16 cellular contexts compared by ENCODE assay signal in genomic region chr17:59669944-59670343, GRCh38. TPM values are rescaled to one million over a fixed set of nuclear protein-coding genes. Genes with fewer than 3 reads are reported as not detected.
A peak's percentile ranks its signal among the peaks of the same experiment; 100 is the strongest.
DNase-seq lines count a peak whose midpoint lies in the region; ATAC-seq, FAIRE-seq and TF ChIP-seq lines count a peak whose summit lies in the region.
"Had no signal": no experiment of that assay in that cellular context is flagged by ENCODE, and none has a peak within 500 bp of the region (broad histone marks: within the 10 kb centered on the region; RNA-seq: fewer than 3 reads in every experiment).

No MANE protein-coding gene starts in this region.

- H3K36me3 Mint-ChIP-seq in CD8-positive, alpha-beta memory T cell = peaks cover 0 to 88% (median 6%) of the 10 kb centered on the region in 3 donors
- H3K36me3 Mint-ChIP-seq in activated CD8-positive, alpha-beta T cell treated with anti-CD3 and anti-CD28 coated beads for 36 hours (ENCODE audit: low read depth) = peaks cover 37% of the 10 kb centered on the region

- no peak for TF ChIP-seq POLR2A in A549 (IDR thresholded peaks at IDR 0.05; ENCODE audit: low read length)

- peak overlapping the region; percentile 28 to 84 (median 50) for H3K27ac Mint-ChIP-seq in CD8-positive, alpha-beta memory T cell
- H3K27ac Mint-ChIP-seq in activated CD8-positive, alpha-beta T cell treated with anti-CD3 and anti-CD28 coated beads for 36 hours = peak overlapping the region; percentile 78

- POLR2A ChIA-PET in A549 (lab: Yijun Ruan, JAX) = interaction anchor here (0.8 to 1.1 kb wide), 2 partner anchors 51 kb away, joined by 3 to 6 read pairs; partner anchors contain the start of gene CLTC
- POLR2A ChIA-PET in CD8-positive, alpha-beta memory T cell (lab: Charles Lee) = no interaction called here
- POLR2A ChIA-PET in activated CD8-positive, alpha-beta T cell treated with anti-CD3 and anti-CD28 coated beads for 36 hours (lab: Charles Lee) = no interaction called here

- TF ChIP-seq CTCF in A549 (IDR thresholded peaks at IDR 0.05) = no peak
- no peak for TF ChIP-seq CTCF in activated CD8-positive, alpha-beta T cell treated with anti-CD3 and anti-CD28 coated beads for 36 hours (IDR thresholded peaks at IDR 0.05)

- DNase-seq in A549 (ENCODE audit: low read depth in 1 of 2, low spot score in 1 of 2) (no peak), NCI-H69 (lab: John Stamatoyannopoulos, UW) (no peak), HK-2 (ENCODE audit: unreplicated experiment) (no peak), H7 (no peak)
- no peak for DNase-seq in CD8-positive, alpha-beta memory T cell
- DNase-seq in activated CD8-positive, alpha-beta T cell treated with anti-CD3 and anti-CD28 coated beads for 36 hours = no peak
- DNase-seq: activated effector memory CD4-positive, alpha-beta T cell treated with anti-CD3 and anti-CD28 coated beads, Interleukin-2, amount 50 U/mL, for 16 hours; GDM1; KG1; lower lobe of right lung; NCI-H1694 treated with DMSO at 0.1 percent for 48 hours; NCI-H82; pancreas; stimulated activated CD4-positive, alpha-beta T cell treated with anti-CD3 and anti-CD28 coated beads, Interleukin-1b, Interleukin-23, amount 100 ng/mL, for 48 hours had no signal

- no peak for FAIRE-seq in A549 (lab: Jason Lieb, UNC)

- H3K4me1 Mint-ChIP-seq in CD8-positive, alpha-beta memory T cell = peaks cover 8 to 25% (median 13%) of the 10 kb centered on the region in 3 donors
- peaks cover 31% of the 10 kb centered on the region for H3K4me1 Mint-ChIP-seq in activated CD8-positive, alpha-beta T cell treated with anti-CD3 and anti-CD28 coated beads for 36 hours (ENCODE audit: low read depth)

- no peak for TF ChIP-seq RAD21 in A549 (conservative IDR thresholded peaks at IDR 0.05 in 1 of 2, IDR thresholded peaks at IDR 0.05 in 1 of 2)

- peaks cover 54% of the 10 kb centered on the region for H3K4me1 ChIP-seq in A549
- no peaks in the 10 kb centered on the region for H3K4me1 ChIP-seq in CD8-positive, alpha-beta memory T cell (ENCODE audit: insufficient read depth, low read length)
- H3K4me1 ChIP-seq in mucosa of rectum (ENCODE audit: control insufficient read depth in 2 of 2, insufficient read depth in 2 of 2, low read length in 2 of 2) = peaks cover 43 to 55% of the 10 kb centered on the region in 2 donors

- H3K9me3 Mint-ChIP-seq in CD8-positive, alpha-beta memory T cell = no peaks in the 10 kb centered on the region
- H3K9me3 Mint-ChIP-seq in activated CD8-positive, alpha-beta T cell treated with anti-CD3 and anti-CD28 coated beads for 36 hours = no peaks in the 10 kb centered on the region

- 92% methylated on average over 1 of the region's 1 CpG for WGBS in A549 (ENCODE audit: missing lambda C conversion rate)

- peak overlapping the region; percentile 71 for H3K4me2 ChIP-seq in A549

- H3K36me3 ChIP-seq in CD8-positive, alpha-beta memory T cell (ENCODE audit: insufficient read depth, low read length) = peaks cover 60% of the 10 kb centered on the region
- H3K36me3 ChIP-seq in mucosa of rectum (ENCODE audit: control insufficient read depth in 2 of 2, insufficient read depth in 2 of 2, low read length in 2 of 2) = peaks cover 46 to 62% of the 10 kb centered on the region in 2 donors
- H3K36me3 ChIP-seq in H7 (replicated peaks; ENCODE audit: control insufficient read depth, insufficient read depth, low read length) = peaks cover 20% of the 10 kb centered on the region

- no peak overlapping the region for H3K4me3 Mint-ChIP-seq in CD8-positive, alpha-beta memory T cell
- no peak overlapping the region for H3K4me3 Mint-ChIP-seq in activated CD8-positive, alpha-beta T cell treated with anti-CD3 and anti-CD28 coated beads for 36 hours

- no peak for TF ChIP-seq EP300 in A549 (IDR thresholded peaks at IDR 0.05)

- no peak overlapping the region for H3K9ac ChIP-seq in mucosa of rectum (ENCODE audit: low read depth in 1 of 2, low read length in 2 of 2)

- no peak for ATAC-seq in A549
- no peak for ATAC-seq in activated CD8-positive, alpha-beta T cell treated with anti-CD3 and anti-CD28 coated beads for 36 hours
- ATAC-seq in HG03280 (IDR thresholded peaks at IDR 0.05; ENCODE audit: unreplicated experiment) = no peak
- ATAC-seq: lower lobe of right lung, pancreas had no signal

- intact Hi-C loops in activated CD8-positive, alpha-beta T cell treated with anti-CD3 and anti-CD28 coated beads for 36 hours (cut with micrococcal nuclease) = loop anchor here (5.0 kb wide), 1 partner anchor 32 kb away; no protein-coding TSS in a partner anchor

- CTCF ChIA-PET in A549 (lab: Yijun Ruan, JAX) = interaction anchor here (1.6 kb wide), 1 partner anchor 15 kb away, joined by 4 read pairs; no protein-coding TSS in a partner anchor
- CTCF ChIA-PET in CD8-positive, alpha-beta memory T cell (lab: Charles Lee) = interaction anchor here (2.0 kb wide), 1 partner anchor 9 kb away, joined by 4 read pairs; no protein-coding TSS in a partner anchor
- CTCF ChIA-PET in activated CD8-positive, alpha-beta T cell treated with anti-CD3 and anti-CD28 coated beads for 36 hours (lab: Charles Lee) = interaction anchor here (0.6 to 2.0 kb wide), 4 partner anchors 12 to 654 kb away, joined by 3 to 9 read pairs (median 4); no protein-coding TSS in a partner anchor

- H3K27ac ChIP-seq in A549 (peak overlapping the region; percentile 20 to 57; a peak in 5 of 6 replicates), mucosa of rectum (ENCODE audit: low read depth in 2 of 2, low read length in 2 of 2) (peak overlapping the region; percentile 73 to 75)
- H3K27ac ChIP-seq in CD8-positive, alpha-beta memory T cell (ENCODE audit: low read depth, low read length) = no peak overlapping the region
- H3K27ac ChIP-seq: lower lobe of right lung, pancreas had no signal

- no peaks in the 10 kb centered on the region for H3K27me3 ChIP-seq in CD8-positive, alpha-beta memory T cell (ENCODE audit: insufficient read depth, low read length, poor library complexity, severe bottlenecking)
- H3K27me3 ChIP-seq in mucosa of rectum (ENCODE audit: control insufficient read depth in 2 of 2, insufficient read depth in 2 of 2, low read length in 2 of 2) = no peaks in the 10 kb centered on the region
- no peaks in the 10 kb centered on the region for H3K27me3 ChIP-seq in H7 (ENCODE audit: control insufficient read depth, insufficient read depth, low read length)
- H3K27me3 ChIP-seq: pancreas had no signal

- H3K4me3 ChIP-seq in A549 (no peak overlapping the region), mucosa of rectum (ENCODE audit: low read length in 2 of 2) (no peak overlapping the region), H7 (ENCODE audit: insufficient read depth, low read depth, low read length) (no peak overlapping the region)
- no peak overlapping the region for H3K4me3 ChIP-seq in CD8-positive, alpha-beta memory T cell (ENCODE audit: low read length)
- H3K4me3 ChIP-seq: lower lobe of right lung, pancreas had no signal

- H3K27me3 Mint-ChIP-seq in CD8-positive, alpha-beta memory T cell = no peaks in the 10 kb centered on the region
- H3K27me3 Mint-ChIP-seq in activated CD8-positive, alpha-beta T cell treated with anti-CD3 and anti-CD28 coated beads for 36 hours = no peaks in the 10 kb centered on the region

- H3K9me3 ChIP-seq in A549 = no peaks in the 10 kb centered on the region
- no peaks in the 10 kb centered on the region for H3K9me3 ChIP-seq in CD8-positive, alpha-beta memory T cell (ENCODE audit: low read length)
- no peaks in the 10 kb centered on the region for H3K9me3 ChIP-seq in mucosa of rectum (ENCODE audit: control insufficient read depth in 2 of 2, low read length in 2 of 2)
- H3K9me3 ChIP-seq: lower lobe of right lung, pancreas had no signal

TF ChIP-seq in A549, 52 proteins besides CTCF, POLR2A, EP300 and RAD21:
- no peak for TF ChIP-seq FOSB (CRISPR knock-in tag; IDR thresholded peaks at IDR 0.05)
- no peak for TF ChIP-seq TFCP2L1 (CRISPR knock-in tag; IDR thresholded peaks at IDR 0.05)
- no peak for TF ChIP-seq E2F6 (IDR thresholded peaks at IDR 0.05; ENCODE audit: borderline replicate concordance, low read depth)
- no peak for TF ChIP-seq SMC3 (IDR thresholded peaks at IDR 0.05)
TF ChIP-seq in A549: peak in this region for 0.

RNA-seq across cellular contexts. Expression of gene PTRH2, which starts 37.3 kb away (rescaled TPM):
- 169 and 171 TPM in 2 replicates for polyA plus RNA-seq in A549 (2011; rRNA removed)
- polyA plus RNA-seq in A549 (2012; cell fraction: cytosol; rRNA removed) = 94.6 and 108 TPM in 2 replicates
- 35.6 and 63.6 TPM in 2 replicates for polyA plus RNA-seq in A549 (2012; cell fraction: nucleus; rRNA removed)
- 109 to 114 TPM (median 111 TPM) in 3 replicates for polyA plus RNA-seq in A549 (2017; fragmentation: RNase III; extraction: RNeasy Plus Mini Kit Qiagen cat#74134 plus additional on column Dnase treatment)
- polyA minus RNA-seq in A549 (2011; rRNA and poly(A)+ RNA removed) = 53.6 and 71.5 TPM in 2 replicates
- 10 to 100 TPM; 38.5 to 43.6 TPM for total RNA-seq in CD8-positive, alpha-beta memory T cell
- polyA plus RNA-seq in CD8-positive, alpha-beta memory T cell = 15.9 TPM
- 10 to 100 TPM; 34.2 to 37.4 TPM for total RNA-seq in activated CD8-positive, alpha-beta T cell treated with anti-CD3 and anti-CD28 coated beads for 36 hours
- 16.4 and 18.6 TPM in 2 replicates for total RNA-seq in H7 (2014; rRNA removed; shearing (Covaris generic))

RNA-seq across cellular contexts. Expression of gene VMP1, which starts 37.5 kb away (rescaled TPM):
- polyA plus RNA-seq in A549 (2011; rRNA removed) (638 and 726 TPM in 2 replicates), A549 (2017; fragmentation: RNase III; extraction: RNeasy Plus Mini Kit Qiagen cat#74134 plus additional on column Dnase treatment) (354 to 422 TPM (median 395 TPM) in 3 replicates)
- polyA plus RNA-seq in A549 (2012; cell fraction: cytosol; rRNA removed) = 95.8 and 122 TPM in 2 replicates
- 106 and 218 TPM in 2 replicates for polyA plus RNA-seq in A549 (2012; cell fraction: nucleus; rRNA removed)
- 969 and 1,130 TPM in 2 replicates for polyA minus RNA-seq in A549 (2011; rRNA and poly(A)+ RNA removed)
- total RNA-seq in CD8-positive, alpha-beta memory T cell = 100 to 1,000 TPM; 150 to 151 TPM
- polyA plus RNA-seq in CD8-positive, alpha-beta memory T cell = 57.0 TPM
- total RNA-seq in activated CD8-positive, alpha-beta T cell treated with anti-CD3 and anti-CD28 coated beads for 36 hours = 100 to 1,000 TPM; 239 to 248 TPM
- 64.2 and 67.4 TPM in 2 replicates for total RNA-seq in H7 (2014; rRNA removed; shearing (Covaris generic))

RNA-seq across cellular contexts. Expression of gene CLTC, which starts 50.2 kb away (rescaled TPM):
- polyA plus RNA-seq in A549 (2011; rRNA removed) = 360 and 376 TPM in 2 replicates
- polyA plus RNA-seq in A549 (2012; cell fraction: cytosol; rRNA removed) = 93.7 and 99.5 TPM in 2 replicates
- 191 and 272 TPM in 2 replicates for polyA plus RNA-seq in A549 (2012; cell fraction: nucleus; rRNA removed)
- 182 to 185 TPM (median 183 TPM) in 3 replicates for polyA plus RNA-seq in A549 (2017; fragmentation: RNase III; extraction: RNeasy Plus Mini Kit Qiagen cat#74134 plus additional on column Dnase treatment)
- 712 and 826 TPM in 2 replicates for polyA minus RNA-seq in A549 (2011; rRNA and poly(A)+ RNA removed)
- 100 to 1,000 TPM; 177 to 183 TPM for total RNA-seq in CD8-positive, alpha-beta memory T cell
- 41.1 TPM for polyA plus RNA-seq in CD8-positive, alpha-beta memory T cell
- total RNA-seq in activated CD8-positive, alpha-beta T cell treated with anti-CD3 and anti-CD28 coated beads for 36 hours = 100 to 1,000 TPM; 137 to 142 TPM
- total RNA-seq in H7 (2014; rRNA removed; shearing (Covaris generic)) = 202 and 214 TPM in 2 replicates
